21 cellular contexts compared by ENCODE assay signal in the genomic region with DNA sequence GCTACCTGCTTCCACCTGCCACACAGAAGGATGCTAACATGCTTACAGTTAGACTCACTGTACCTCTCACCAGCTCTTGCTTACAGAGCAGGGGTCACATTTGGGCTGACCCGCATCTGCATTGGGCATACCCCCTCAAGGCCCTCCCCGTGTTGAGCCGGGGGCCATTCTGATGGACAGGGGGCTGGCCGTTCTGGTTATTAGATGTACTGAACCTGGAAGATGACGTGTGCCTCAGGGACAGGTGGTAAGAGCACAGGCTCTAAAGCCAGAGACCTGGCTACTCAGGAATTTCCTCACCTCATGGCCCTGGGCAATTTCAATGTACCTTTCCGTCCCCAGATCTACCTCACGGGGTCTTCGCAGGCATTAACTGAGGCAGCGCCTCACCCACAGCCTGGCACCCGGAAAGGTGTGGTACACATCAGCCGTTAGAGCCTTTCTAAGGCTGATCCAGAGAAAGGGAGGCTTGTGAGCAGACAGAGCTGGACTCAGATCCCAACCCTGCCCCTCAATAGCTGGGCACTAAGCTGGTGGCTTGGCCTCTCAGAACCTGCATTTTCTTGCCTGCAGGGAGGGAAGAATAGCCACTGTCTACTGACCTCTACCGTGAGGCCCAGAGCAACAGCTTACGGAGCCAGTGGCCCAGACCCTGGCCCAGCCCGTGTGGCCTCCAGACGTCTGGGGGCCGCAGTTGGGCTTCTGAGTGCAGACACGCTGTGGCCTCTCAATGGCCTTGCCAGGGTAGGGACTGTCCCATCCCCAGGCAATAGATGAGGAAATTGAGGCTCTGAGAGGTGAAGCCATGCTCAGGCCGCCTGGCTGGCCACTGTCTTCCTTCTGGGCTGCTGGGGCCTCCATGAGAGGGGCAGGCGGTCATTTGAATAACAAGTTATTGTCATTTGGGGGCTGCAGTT.
DNase-seq lines count a peak whose midpoint lies in the region; ATAC-seq, FAIRE-seq and TF ChIP-seq lines count a peak whose summit lies in the region.
"Had no signal": no experiment of that assay in that cellular context is flagged by ENCODE, and none has a peak within 500 bp of the region (broad histone marks: within the 10 kb centered on the region; RNA-seq: fewer than 3 reads in every experiment).

No MANE protein-coding gene starts in this region.

- intact Hi-C loops in posterior cingulate gyrus (cut with DNase I), result no loop called here

- no peak overlapping the region for H3K4me3 ChIP-seq in tibial nerve
- H3K4me3 ChIP-seq: ascending aorta had no signal

- H3K27me3 ChIP-seq in tibial nerve, result no peaks in the 10 kb centered on the region
- H3K27me3 ChIP-seq: ascending aorta had no signal

- H3K27ac ChIP-seq in tibial nerve, result no peak overlapping the region
- H3K27ac ChIP-seq: ascending aorta, parathyroid adenoma, VCaP had no signal

- H3K36me3 ChIP-seq in tibial nerve, result peaks cover 0 to 11% (median 0%) of the 10 kb centered on the region in 3 donors
- H3K36me3 ChIP-seq: ascending aorta had no signal

- ATAC-seq in HG03280 (IDR thresholded peaks at IDR 0.05; ENCODE audit: unreplicated experiment) (no peak), HG02763 (IDR thresholded peaks at IDR 0.05; ENCODE audit: unreplicated experiment) (no peak)
- ATAC-seq: effector memory CD8-positive, alpha-beta T cell; Right ventricle myocardium inferior had no signal

- TF ChIP-seq EP300 in tibial nerve (IDR thresholded peaks at IDR 0.05), result no peak

- DNase-seq in 8988T (peak; percentile 3), GM12892 (ENCODE audit: insufficient read length) (peak; percentile 14), epidermal melanocyte (ENCODE audit: insufficient read length, low spot score) (peak; percentile 9), posterior cingulate gyrus (peak in 7 of 10 donors; percentile 1 to 50 (median 9)), GDM1 (lab: John Stamatoyannopoulos, UW) (no peak), tibial nerve (ENCODE audit: low spot score in 2 of 2) (no peak)
- DNase-seq: activated CD8-positive, alpha-beta memory T cell treated with anti-CD3 and anti-CD28 coated beads, Interleukin-2, amount 50 U/mL, for 48 hours; activated naive CD4-positive, alpha-beta T cell; cerebellar nuclear complex; effector memory CD8-positive, alpha-beta T cell; HFFc6; KBM-7; naive B cell; stimulated activated CD8-positive, alpha-beta memory T cell treated with anti-CD3 and anti-CD28 coated beads, Interleukin-4, amount 100 ng/mL, for 48 hours had no signal

- FAIRE-seq in GM12892 (lab: Jason Lieb, UNC), result no peak
- FAIRE-seq: GM18507 had no signal

- H3K4me1 ChIP-seq in tibial nerve, result no peaks in the 10 kb centered on the region
- H3K4me1 ChIP-seq: parathyroid adenoma had no signal

- no peaks in the 10 kb centered on the region for H3K9me3 ChIP-seq in tibial nerve
- H3K9me3 ChIP-seq: ascending aorta had no signal

- no peak for TF ChIP-seq CTCF in tibial nerve (IDR thresholded peaks at IDR 0.05)

- TF ChIP-seq POLR2A in GM12892 (IDR thresholded peaks at IDR 0.05; ENCODE audit: low read depth, low read length) (no peak), tibial nerve (IDR thresholded peaks at IDR 0.05) (no peak)

- WGBS in tibial nerve, 2 donors, result 86% methylated on average over 11 to 15 of the region's 19 CpGs

Comparison
In these comparisons a context has a peak if more than half of its experiments do, and no peak if none do; other contexts are left out.
1. DNase-seq: peak in 8988T (single experiment), GM12892 (single experiment), epidermal melanocyte (single experiment) and posterior cingulate gyrus (7 of 10); none in GDM1 (single experiment) and tibial nerve (0 of 2).